Comparison of ENCODE assay signal across 8 cellular contexts in genomic region chr17:30824002-30824355, GRCh38. TPM values are rescaled to one million over a fixed set of nuclear protein-coding genes. Genes with fewer than 3 reads are reported as not detected.
DNase-seq lines count a peak whose midpoint lies in the region; ATAC-seq and TF ChIP-seq lines count a peak whose summit lies in the region.

No MANE protein-coding gene starts in this region.

- intact Hi-C loops in CD14-positive monocyte (cut with micrococcal nuclease) (loop anchor here in 1 of 2 donors (2.0 to 10.0 kb wide), 3 partner anchors 15 to 481 kb away; partner anchors contain the start of gene RNF135), transverse colon (cut with DNase I; ENCODE audit: low total_unique reads) (no loop called here)

- WGBS in lung, 2 donors, result 0 to 1% methylated on average over 11 of the region's 11 CpGs
- WGBS in transverse colon (ENCODE audit: low coverage in 1 of 2), 2 donors, result 0 to 1% methylated on average over 5 to 11 of the region's 11 CpGs

- peak overlapping the region; percentile 99 for H3K4me2 ChIP-seq in GM23338

- peaks cover 14% of the 10 kb centered on the region for H4K20me1 ChIP-seq in GM23338 (replicated peaks; ENCODE audit: insufficient read depth)

- in situ Hi-C loops in transverse colon (cut with MboI; ENCODE audit: low pct_ligation_motif_present in 1 of 4, low pct_unique_long_range_greater_than_20kb in 1 of 4, low sequenced_read_pairs in 3 of 4), result no loop called here

- H3K4me1 ChIP-seq in GM23338 (ENCODE audit: insufficient read depth) (peaks cover 26% of the 10 kb centered on the region), SJSA1 (replicated peaks) (peaks cover 20% of the 10 kb centered on the region), lung (ENCODE audit: control insufficient read depth in 2 of 2, insufficient read depth in 2 of 2, low read length in 2 of 2) (peaks cover 4 to 9% of the 10 kb centered on the region in 2 donors), transverse colon (peaks cover 8 to 67% (median 32%) of the 10 kb centered on the region in 4 donors)

- H3K27me3 ChIP-seq in GM23338 (ENCODE audit: insufficient read depth) (no peaks in the 10 kb centered on the region), SJSA1 (replicated peaks) (no peaks in the 10 kb centered on the region), lung (ENCODE audit: control insufficient read depth, insufficient read depth) (no peaks in the 10 kb centered on the region), transverse colon (no peaks in the 10 kb centered on the region)

- TF ChIP-seq CTCF in CD14-positive monocyte (IDR thresholded peaks at IDR 0.05), result no peak
- TF ChIP-seq CTCF in GM23338 (conservative IDR thresholded peaks at IDR 0.05; ENCODE audit: low read depth in 2 of 2), result no peak
- no peak for TF ChIP-seq CTCF in coronary artery (IDR thresholded peaks at IDR 0.05)
- TF ChIP-seq CTCF in lung (IDR thresholded peaks at IDR 0.05; ENCODE audit: control extremely low read depth, extremely low read depth), result no peak
- TF ChIP-seq CTCF in transverse colon (IDR thresholded peaks at IDR 0.05), result no peak

- H3F3A ChIP-seq in GM23338 (replicated peaks; ENCODE audit: low read depth), result peaks cover 8% of the 10 kb centered on the region

- no peak for TF ChIP-seq POLR2A in transverse colon (IDR thresholded peaks at IDR 0.05)

- H3K27ac ChIP-seq in GM23338 (ENCODE audit: low read depth) (peak overlapping the region; percentile 98), SJSA1 (peak overlapping the region; percentile 38; the same call in 1 of the 2 replicates), coronary artery (peak overlapping the region; percentile 53 to 92), lung (ENCODE audit: low read depth in 1 of 2, low read length in 1 of 2) (peak overlapping the region in 1 of 2 donors; percentile 96), transverse colon (peak overlapping the region; percentile 90 to 94 (median 92))

- H2AFZ ChIP-seq in GM23338, result peak overlapping the region; percentile 89; the same call in 1 of the 2 replicates

- peak; percentile 45 for ATAC-seq in GM23338
- peak; percentile 10 for ATAC-seq in lung (ENCODE audit: insufficient read depth, low FRiP score)

- H3K36me3 ChIP-seq in GM23338 (ENCODE audit: insufficient read depth) (no peaks in the 10 kb centered on the region), SJSA1 (peaks cover 8% of the 10 kb centered on the region), lung (ENCODE audit: control insufficient read depth in 2 of 2, insufficient read depth in 2 of 2, low read length in 2 of 2) (no peaks in the 10 kb centered on the region), transverse colon (no peaks in the 10 kb centered on the region)

- H3K27me3 Mint-ChIP-seq in CD14-positive monocyte (ENCODE audit: low read depth in 3 of 3), result peaks cover 0 to 1% (median 0%) of the 10 kb centered on the region in 3 donors
- peaks cover 11% of the 10 kb centered on the region for H3K27me3 Mint-ChIP-seq in GM23338 (ENCODE audit: insufficient read depth, low read depth, poor library complexity)

- H3K27ac Mint-ChIP-seq in CD14-positive monocyte (peak overlapping the region; percentile 82 to 97 (median 89)), GM23338 (peak overlapping the region; percentile 97)

- H3K79me2 ChIP-seq in GM23338 (replicated peaks; ENCODE audit: insufficient read depth), result peaks cover 52% of the 10 kb centered on the region

- peak overlapping the region; percentile 98 for H3K4me3 ChIP-seq in GM23338
- peak overlapping the region; percentile 86 for H3K4me3 ChIP-seq in SJSA1
- peak overlapping the region; percentile 98 for H3K4me3 ChIP-seq in coronary artery
- peak overlapping the region; percentile 99 for H3K4me3 ChIP-seq in lung
- H3K4me3 ChIP-seq in transverse colon, result peak overlapping the region; percentile 78 to 99 (median 96)

- H3K9me3 Mint-ChIP-seq in CD14-positive monocyte, result no peaks in the 10 kb centered on the region
- no peaks in the 10 kb centered on the region for H3K9me3 Mint-ChIP-seq in GM23338

- H3K9me2 ChIP-seq in GM23338 (ENCODE audit: insufficient read depth), result no peaks in the 10 kb centered on the region

- H3K36me3 Mint-ChIP-seq in CD14-positive monocyte (peaks cover 3 to 15% of the 10 kb centered on the region in 2 donors), GM23338 (ENCODE audit: low read depth) (peaks cover 4% of the 10 kb centered on the region; the same call in 2 of the 3 replicates)

- H3K9me3 ChIP-seq in SJSA1 (replicated peaks) (no peaks in the 10 kb centered on the region), lung (ENCODE audit: control insufficient read depth in 2 of 2, insufficient read depth in 1 of 2, low read length in 1 of 2) (no peaks in the 10 kb centered on the region), transverse colon (no peaks in the 10 kb centered on the region)

- no peak for TF ChIP-seq EP300 in transverse colon (IDR thresholded peaks at IDR 0.05; ENCODE audit: low read depth)

- peak overlapping the region; percentile 98 for H3K4me3 Mint-ChIP-seq in CD14-positive monocyte
- H3K4me3 Mint-ChIP-seq in GM23338, result peak overlapping the region; percentile 97

- H3K4me1 Mint-ChIP-seq in CD14-positive monocyte, result peaks cover 45% of the 10 kb centered on the region
- H3K4me1 Mint-ChIP-seq in GM23338, result peaks cover 21% of the 10 kb centered on the region

- DNase-seq in CD14-positive monocyte (ENCODE audit: low spot score) (no peak), GM23338 (ENCODE audit: low spot score) (no peak), SJSA1 (ENCODE audit: low read depth in 1 of 2, low spot score in 2 of 2) (peak in 1 of 2 experiments; percentile 18), coronary artery (ENCODE audit: low spot score) (no peak), lung (ENCODE audit: low spot score) (no peak), transverse colon (peak; percentile 43), pons (ENCODE audit: low spot score) (no peak)
- DNase-seq in effector CD4-positive, alpha-beta T cell, result no peak

TF ChIP-seq in GM23338, 12 proteins besides CTCF, POLR2A, EP300 and RAD21 (continues in another document):
- TF ChIP-seq ZNF331 (CRISPR knock-in tag; IDR thresholded peaks at IDR 0.05; ENCODE audit: low read depth) (no peak), REST (IDR thresholded peaks at IDR 0.05; ENCODE audit: unreplicated experiment) (no peak), POLR2AphosphoS5 (IDR thresholded peaks at IDR 0.05; ENCODE audit: low read depth) (no peak), NANOG (IDR thresholded peaks at IDR 0.05; ENCODE audit: borderline replicate concordance) (no peak)

RNA-seq across cellular contexts. Expression of gene CRLF3, which starts 0.5 kb away (rescaled TPM):
- polyA plus RNA-seq in CD14-positive monocyte, result 10 to 100 TPM; 88.5 to 92.8 TPM
- total RNA-seq in GM23338 (2014; rRNA removed; shearing (Covaris generic)), result 24.2 and 25.1 TPM in 2 replicates
- polyA plus RNA-seq in GM23338 (2016; fragmentation: Nextera tagmentation; extraction: Ambion mirVana), result 28.6 and 31.7 TPM in 2 replicates
- 25.8 and 28.0 TPM in 2 replicates for total RNA-seq in SJSA1 (2014; rRNA removed; shearing (Covaris generic))
- 10 to 100 TPM; 14.7 to 16.3 TPM for total RNA-seq in lung
- 10 to 100 TPM in 1 of 2 donors, 1 to 10 TPM in 1; 8.4 to 14.5 TPM for polyA plus RNA-seq in lung
- 10 to 100 TPM; 15.8 to 23.1 (median 19.4) TPM for total RNA-seq in transverse colon

RNA-seq across cellular contexts. Expression of gene ATAD5, which starts 7.8 kb away (rescaled TPM):
- under 1 TPM; 0.24 to 0.42 TPM for polyA plus RNA-seq in CD14-positive monocyte
- 22.7 and 24.2 TPM in 2 replicates for total RNA-seq in GM23338 (2014; rRNA removed; shearing (Covaris generic))
- 21.1 and 30.9 TPM in 2 replicates for polyA plus RNA-seq in GM23338 (2016; fragmentation: Nextera tagmentation; extraction: Ambion mirVana)
- total RNA-seq in SJSA1 (2014; rRNA removed; shearing (Covaris generic)), result 7.7 and 11.6 TPM in 2 replicates
- 1 to 10 TPM; 2.2 to 4.8 TPM for total RNA-seq in lung
- polyA plus RNA-seq in lung, result under 1 TPM; 0.44 to 0.63 TPM
- total RNA-seq in transverse colon, result 1 to 10 TPM in 3 of 4 donors, under 1 TPM in 1; 0.75 to 2.7 (median 1.2) TPM
